ENCODE assay signal across 13 cellular contexts in the genomic region with DNA sequence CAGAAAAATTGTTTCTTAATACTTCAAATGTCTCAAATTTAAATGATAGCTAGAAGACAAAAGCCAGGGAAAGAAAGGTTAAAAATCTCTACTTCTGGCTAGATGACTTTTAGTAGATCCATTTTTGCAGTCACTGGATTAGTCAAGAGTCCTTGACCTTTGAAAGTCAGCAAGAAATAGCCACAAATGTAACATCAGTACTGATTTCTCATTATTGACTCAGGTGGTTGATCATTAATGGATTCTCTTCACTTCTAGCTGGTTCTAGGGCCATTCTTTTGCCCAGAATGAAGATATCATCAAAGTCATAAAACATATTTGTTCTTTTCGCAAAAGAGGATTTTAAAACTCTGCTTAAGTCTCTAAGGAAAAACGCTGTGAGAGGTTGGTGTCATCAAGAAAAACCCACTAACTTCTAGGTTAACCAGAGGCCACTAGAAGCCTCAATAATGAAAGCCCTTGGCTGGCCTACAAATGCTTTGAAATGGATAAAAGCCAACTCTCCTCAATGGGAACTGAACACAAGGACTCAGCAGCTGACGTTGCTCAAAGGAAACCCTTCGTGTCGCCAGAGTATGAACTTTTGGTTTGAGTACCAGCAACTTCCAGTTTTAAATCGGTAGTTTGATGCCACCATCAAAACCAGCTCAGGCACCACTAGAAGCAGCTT.
DNase-seq lines count a peak whose midpoint lies in the region; ATAC-seq, FAIRE-seq and TF ChIP-seq lines count a peak whose summit lies in the region.
"Had no signal": no experiment of that assay in that cellular context is flagged by ENCODE, and none has a peak within 500 bp of the region (broad histone marks: within the 10 kb centered on the region; RNA-seq: fewer than 3 reads in every experiment).

No MANE protein-coding gene starts in this region.

- H3K27ac ChIP-seq in left ventricle myocardium inferior (replicated peaks), result peak overlapping the region; percentile 63
- peak overlapping the region; percentile 31 to 65 (median 62) for H3K27ac ChIP-seq in gastrocnemius medialis
- H3K27ac ChIP-seq: vagina had no signal

- H3K9me3 ChIP-seq in left ventricle myocardium inferior (replicated peaks) (no peaks in the 10 kb centered on the region), gastrocnemius medialis (no peaks in the 10 kb centered on the region)
- H3K9me3 ChIP-seq: ovary, vagina had no signal

- no peaks in the 10 kb centered on the region for H3K27me3 Mint-ChIP-seq in activated naive CD4-positive, alpha-beta T cell treated with anti-CD3 and anti-CD28 coated beads for 36 hours (ENCODE audit: low read depth)

- H3K27me3 ChIP-seq in left ventricle myocardium inferior (ENCODE audit: low read depth) (no peaks in the 10 kb centered on the region), gastrocnemius medialis (no peaks in the 10 kb centered on the region)
- H3K27me3 ChIP-seq: ovary, vagina had no signal

- in situ Hi-C loops in gastrocnemius medialis (cut with MboI; ENCODE audit: low sequenced_read_pairs in 4 of 4), result no loop called here

- H3K9me3 Mint-ChIP-seq in activated naive CD4-positive, alpha-beta T cell treated with anti-CD3 and anti-CD28 coated beads for 36 hours, result no peaks in the 10 kb centered on the region
- H3K9me3 Mint-ChIP-seq: effector memory CD8-positive, alpha-beta T cell had no signal

- DNase-seq in activated naive CD4-positive, alpha-beta T cell treated with anti-CD3 and anti-CD28 coated beads for 36 hours, result peak; percentile 26
- DNase-seq in activated naive CD4-positive, alpha-beta T cell (lab: John Stamatoyannopoulos, UW), result no peak
- DNase-seq in RCC 7860 (ENCODE audit: low spot score) (peak; percentile 73), left ventricle myocardium inferior (no peak), gastrocnemius medialis (no peak), amniotic stem cell (lab: John Stamatoyannopoulos, UW) (no peak), DMS79 (lab: John Stamatoyannopoulos, UW) (no peak)
- DNase-seq: activated effector memory CD4-positive, alpha-beta T cell treated with anti-CD3 and anti-CD28 coated beads, Interleukin-2, amount 50 U/mL, for 16 hours; effector memory CD8-positive, alpha-beta T cell; NCI-H2171 treated with DMSO at 0.1 percent for 48 hours had no signal

- H3K4me3 Mint-ChIP-seq in activated naive CD4-positive, alpha-beta T cell treated with anti-CD3 and anti-CD28 coated beads for 36 hours, result no peak overlapping the region
- H3K4me3 Mint-ChIP-seq: effector memory CD8-positive, alpha-beta T cell had no signal

- CTCF ChIA-PET in activated naive CD4-positive, alpha-beta T cell treated with anti-CD3 and anti-CD28 coated beads for 36 hours (lab: Charles Lee), result no interaction called here

- TF ChIP-seq CTCF in left ventricle myocardium inferior (IDR thresholded peaks at IDR 0.05; ENCODE audit: borderline replicate concordance) (no peak), gastrocnemius medialis (IDR thresholded peaks at IDR 0.05 in 4 of 5, conservative IDR thresholded peaks at IDR 0.05 in 1 of 5) (no peak)

- peak overlapping the region; percentile 73 for H3K27ac Mint-ChIP-seq in activated naive CD4-positive, alpha-beta T cell treated with anti-CD3 and anti-CD28 coated beads for 36 hours
- H3K27ac Mint-ChIP-seq: effector memory CD8-positive, alpha-beta T cell had no signal

- FAIRE-seq in RCC 7860 (lab: Jason Lieb, UNC), result peak; percentile 93

- intact Hi-C loops in activated naive CD4-positive, alpha-beta T cell treated with anti-CD3 and anti-CD28 coated beads for 36 hours (cut with micrococcal nuclease), result no loop called here
- intact Hi-C loops in left ventricle myocardium inferior (cut with micrococcal nuclease) (no loop called here), gastrocnemius medialis (cut with DNase I; ENCODE audit: low total_unique reads) (loop anchor here (10.0 kb wide), 1 partner anchor 61 kb away; the partner anchor contains the start of gene IRS1)

- ATAC-seq in gastrocnemius medialis (no peak), GM19452 (IDR thresholded peaks at IDR 0.05; ENCODE audit: unreplicated experiment) (no peak)
- ATAC-seq: effector memory CD8-positive, alpha-beta T cell had no signal

- H3K36me3 ChIP-seq in left ventricle myocardium inferior, result no peaks in the 10 kb centered on the region
- no peaks in the 10 kb centered on the region for H3K36me3 ChIP-seq in gastrocnemius medialis
- H3K36me3 ChIP-seq: ovary, vagina had no signal

- H3K4me3 ChIP-seq in left ventricle myocardium inferior, result no peak overlapping the region
- H3K4me3 ChIP-seq in gastrocnemius medialis, result no peak overlapping the region
- H3K4me3 ChIP-seq: ovary, vagina had no signal

- no peak for TF ChIP-seq POLR2A in gastrocnemius medialis (IDR thresholded peaks at IDR 0.05)

- H3K4me1 ChIP-seq in left ventricle myocardium inferior, result peaks cover 51% of the 10 kb centered on the region
- peaks cover 13 to 28% of the 10 kb centered on the region in 2 donors for H3K4me1 ChIP-seq in gastrocnemius medialis
- H3K4me1 ChIP-seq: vagina had no signal

- no peaks in the 10 kb centered on the region for H3K36me3 Mint-ChIP-seq in activated naive CD4-positive, alpha-beta T cell treated with anti-CD3 and anti-CD28 coated beads for 36 hours (ENCODE audit: low read depth)

- peaks cover 11% of the 10 kb centered on the region for H3K4me1 Mint-ChIP-seq in activated naive CD4-positive, alpha-beta T cell treated with anti-CD3 and anti-CD28 coated beads for 36 hours (ENCODE audit: low read depth)

Comparison
In these comparisons a context has a peak if more than half of its experiments do, and no peak if none do; other contexts are left out.
1. DNase-seq: peak in activated naive CD4-positive, alpha-beta T cell treated with anti-CD3 and anti-CD28 coated beads for 36 hours (single experiment) and RCC 7860 (single experiment); none in activated naive CD4-positive, alpha-beta T cell (0 of 4), left ventricle myocardium inferior (single experiment), gastrocnemius medialis (0 of 2), amniotic stem cell (single experiment) and DMS79 (single experiment).